ENCODE assay signal across 9 cellular contexts in genomic region chr18:3251963-3252277, GRCh38. TPM values are rescaled to one million over a fixed set of nuclear protein-coding genes. Genes with fewer than 3 reads are reported as not detected.
A peak's percentile ranks its signal among the peaks of the same experiment; 100 is the strongest.
DNase-seq lines count a peak whose midpoint lies in the region; ATAC-seq and TF ChIP-seq lines count a peak whose summit lies in the region.
"Had no signal": no experiment of that assay in that cellular context is flagged by ENCODE, and none has a peak within 500 bp of the region (broad histone marks: within the 10 kb centered on the region; RNA-seq: fewer than 3 reads in every experiment).

No MANE protein-coding gene starts in this region.

- no peak for DNase-seq in activated CD4-positive, alpha-beta T cell treated with anti-CD3 and anti-CD28 coated beads for 36 hours
- DNase-seq in activated CD4-positive, alpha-beta T cell treated with anti-CD3 and anti-CD28 coated beads, Interleukin-2, amount 50 U/mL, for 1 hour, result no peak
- DNase-seq in activated T-helper 1 cell treated with anti-CD3 and anti-CD28 coated beads, Interleukin-12 subunit alpha, Interleukin-12 subunit beta, Interleukin-2, Interleukin-4 antibody, amounts not matched to agents 30 ng/mL and 10 ng/mL and 1 ng/mL, durations not matched to agents 14 hours and 24 hours and 36 hours (ENCODE audit: low spot score), result no peak
- no peak for DNase-seq in stimulated activated naive CD4-positive, alpha-beta T cell (lab: John Stamatoyannopoulos, UW)
- DNase-seq in globus pallidus (ENCODE audit: low spot score) (no peak), vagina (ENCODE audit: extremely low spot score in 2 of 2) (no peak)
- DNase-seq: dorsolateral prefrontal cortex had no signal

- ATAC-seq in activated CD4-positive, alpha-beta T cell treated with anti-CD3 and anti-CD28 coated beads for 36 hours, result no peak
- ATAC-seq in gastroesophageal sphincter, result no peak

- H3K36me3 ChIP-seq in gastroesophageal sphincter, result peaks cover 7 to 47% of the 10 kb centered on the region in 2 donors
- peaks cover 27 to 36% (median 27%) of the 10 kb centered on the region in 3 donors for H3K36me3 ChIP-seq in skeletal muscle tissue (ENCODE audit: control insufficient read depth in 3 of 3, insufficient read depth in 3 of 3, low read length in 3 of 3)
- H3K36me3 ChIP-seq in vagina, result peaks cover 5 to 36% of the 10 kb centered on the region in 2 donors

- H3K9me3 Mint-ChIP-seq in activated CD4-positive, alpha-beta T cell treated with anti-CD3 and anti-CD28 coated beads for 36 hours (ENCODE audit: low read depth), result no peaks in the 10 kb centered on the region
- no peaks in the 10 kb centered on the region for H3K9me3 Mint-ChIP-seq in activated T-helper 1 cell treated with anti-CD3 and anti-CD28 coated beads, Interleukin-12 subunit alpha, Interleukin-12 subunit beta, Interleukin-2, Interleukin-4 antibody, amounts not matched to agents 30 ng/mL and 10 ng/mL and 1 ng/mL, durations not matched to agents 14 hours and 24 hours and 36 hours

- H3K4me3 Mint-ChIP-seq in activated CD4-positive, alpha-beta T cell treated with anti-CD3 and anti-CD28 coated beads for 36 hours, result peak overlapping the region; percentile 26
- H3K4me3 Mint-ChIP-seq in activated T-helper 1 cell treated with anti-CD3 and anti-CD28 coated beads, Interleukin-12 subunit alpha, Interleukin-12 subunit beta, Interleukin-2, Interleukin-4 antibody, amounts not matched to agents 30 ng/mL and 10 ng/mL and 1 ng/mL, durations not matched to agents 14 hours and 24 hours and 36 hours, result no peak overlapping the region

- H3K9ac ChIP-seq in skeletal muscle tissue (ENCODE audit: low read depth in 1 of 3, low read length in 3 of 3), result peak overlapping the region; percentile 68 to 74 (median 73)

- H3K4me1 Mint-ChIP-seq in activated CD4-positive, alpha-beta T cell treated with anti-CD3 and anti-CD28 coated beads for 36 hours, result peaks cover 63% of the 10 kb centered on the region
- H3K4me1 Mint-ChIP-seq in activated T-helper 1 cell treated with anti-CD3 and anti-CD28 coated beads, Interleukin-12 subunit alpha, Interleukin-12 subunit beta, Interleukin-2, Interleukin-4 antibody, amounts not matched to agents 30 ng/mL and 10 ng/mL and 1 ng/mL, durations not matched to agents 14 hours and 24 hours and 36 hours (ENCODE audit: low read depth), result peaks cover 74% of the 10 kb centered on the region

- H3K27me3 ChIP-seq in gastroesophageal sphincter (no peaks in the 10 kb centered on the region), skeletal muscle tissue (ENCODE audit: control insufficient read depth in 3 of 3, insufficient read depth in 3 of 3, low read length in 3 of 3) (no peaks in the 10 kb centered on the region), vagina (no peaks in the 10 kb centered on the region)
- H3K27me3 ChIP-seq: dorsolateral prefrontal cortex had no signal

- intact Hi-C loops in activated CD4-positive, alpha-beta T cell treated with anti-CD3 and anti-CD28 coated beads for 36 hours (cut with DNase I, micrococcal nuclease), result no loop called here
- intact Hi-C loops in activated T-helper 1 cell treated with anti-CD3 and anti-CD28 coated beads, Interleukin-12 subunit alpha, Interleukin-12 subunit beta, Interleukin-2, Interleukin-4 antibody, amounts not matched to agents 30 ng/mL and 10 ng/mL and 1 ng/mL, durations not matched to agents 14 hours and 24 hours and 36 hours (cut with micrococcal nuclease), result no loop called here
- intact Hi-C loops in vagina (cut with DNase I), result no loop called here

- H3K4me1 ChIP-seq in gastroesophageal sphincter (peaks cover 6 to 82% (median 10%) of the 10 kb centered on the region in 3 donors), skeletal muscle tissue (ENCODE audit: control insufficient read depth in 3 of 3, insufficient read depth in 3 of 3, low read length in 3 of 3) (peaks cover 6 to 56% (median 27%) of the 10 kb centered on the region in 3 donors), vagina (peaks cover 34% of the 10 kb centered on the region)

- peaks cover 72% of the 10 kb centered on the region for H3K36me3 Mint-ChIP-seq in activated CD4-positive, alpha-beta T cell treated with anti-CD3 and anti-CD28 coated beads for 36 hours (ENCODE audit: low read depth)
- peaks cover 47% of the 10 kb centered on the region for H3K36me3 Mint-ChIP-seq in activated T-helper 1 cell treated with anti-CD3 and anti-CD28 coated beads, Interleukin-12 subunit alpha, Interleukin-12 subunit beta, Interleukin-2, Interleukin-4 antibody, amounts not matched to agents 30 ng/mL and 10 ng/mL and 1 ng/mL, durations not matched to agents 14 hours and 24 hours and 36 hours (ENCODE audit: low read depth)

- peak overlapping the region; percentile 49 for H3K27ac Mint-ChIP-seq in activated CD4-positive, alpha-beta T cell treated with anti-CD3 and anti-CD28 coated beads for 36 hours
- peak overlapping the region; percentile 58 for H3K27ac Mint-ChIP-seq in activated T-helper 1 cell treated with anti-CD3 and anti-CD28 coated beads, Interleukin-12 subunit alpha, Interleukin-12 subunit beta, Interleukin-2, Interleukin-4 antibody, amounts not matched to agents 30 ng/mL and 10 ng/mL and 1 ng/mL, durations not matched to agents 14 hours and 24 hours and 36 hours

- WGBS in gastroesophageal sphincter (ENCODE audit: low coverage in 1 of 2), 2 donors, result 16 to 29% methylated on average over 3 of the region's 3 CpGs

- TF ChIP-seq CTCF in gastroesophageal sphincter (IDR thresholded peaks at IDR 0.05) (no peak), vagina (IDR thresholded peaks at IDR 0.05) (no peak)

- CTCF ChIA-PET in activated CD4-positive, alpha-beta T cell treated with anti-CD3 and anti-CD28 coated beads for 36 hours (lab: Charles Lee), result interaction anchor here (1.2 to 3.0 kb wide), 4 partner anchors 9 to 415 kb away, joined by 3 to 22 read pairs (median 7); partner anchors contain the start of gene MYL12B

- H3K9me3 ChIP-seq in gastroesophageal sphincter (no peaks in the 10 kb centered on the region), skeletal muscle tissue (ENCODE audit: control insufficient read depth in 3 of 3, low read length in 3 of 3) (no peaks in the 10 kb centered on the region), vagina (no peaks in the 10 kb centered on the region)

- no peak overlapping the region for H3K4me3 ChIP-seq in gastroesophageal sphincter
- peak overlapping the region; percentile 57 to 70 (median 66) for H3K4me3 ChIP-seq in skeletal muscle tissue (ENCODE audit: low read length in 3 of 3)
- no peak overlapping the region for H3K4me3 ChIP-seq in vagina
- H3K4me3 ChIP-seq: dorsolateral prefrontal cortex had no signal

- H3K27ac ChIP-seq in gastroesophageal sphincter (peak overlapping the region; percentile 72 to 100 (median 98)), skeletal muscle tissue (ENCODE audit: low read depth, low read length) (peak overlapping the region; percentile 99), vagina (no peak overlapping the region)

- no peaks in the 10 kb centered on the region for H3K27me3 Mint-ChIP-seq in activated CD4-positive, alpha-beta T cell treated with anti-CD3 and anti-CD28 coated beads for 36 hours
- peaks cover 2% of the 10 kb centered on the region for H3K27me3 Mint-ChIP-seq in activated T-helper 1 cell treated with anti-CD3 and anti-CD28 coated beads, Interleukin-12 subunit alpha, Interleukin-12 subunit beta, Interleukin-2, Interleukin-4 antibody, amounts not matched to agents 30 ng/mL and 10 ng/mL and 1 ng/mL, durations not matched to agents 14 hours and 24 hours and 36 hours (ENCODE audit: insufficient read depth)

- POLR2A ChIA-PET in activated CD4-positive, alpha-beta T cell treated with anti-CD3 and anti-CD28 coated beads for 36 hours (lab: Charles Lee), result interaction anchor here (1.6 kb wide), 1 partner anchor 9 kb away, joined by 8 read pairs; the partner anchor contains the start of gene MYL12B

- no peak for TF ChIP-seq POLR2A in gastroesophageal sphincter (IDR thresholded peaks at IDR 0.05)
- no peak for TF ChIP-seq POLR2A in vagina (IDR thresholded peaks at IDR 0.05)

- TF ChIP-seq EP300 in gastroesophageal sphincter (IDR thresholded peaks at IDR 0.05), result no peak

RNA-seq across cellular contexts. Expression of gene MYL12A, which starts 4.3 kb away (rescaled TPM):
- 100 to 1,000 TPM; 451 to 485 TPM for total RNA-seq in activated CD4-positive, alpha-beta T cell treated with anti-CD3 and anti-CD28 coated beads for 36 hours
- total RNA-seq in activated T-helper 1 cell treated with anti-CD3 and anti-CD28 coated beads, Interleukin-12 subunit alpha, Interleukin-12 subunit beta, Interleukin-2, Interleukin-4 antibody, amounts not matched to agents 30 ng/mL and 10 ng/mL and 1 ng/mL, durations not matched to agents 14 hours and 24 hours and 36 hours, result 330 and 334 TPM in 2 replicates
- total RNA-seq in gastroesophageal sphincter, result 100 to 1,000 TPM; 193 to 582 (median 307) TPM
- total RNA-seq in skeletal muscle tissue, result 694 TPM
- total RNA-seq in vagina, result 193 TPM

RNA-seq across cellular contexts. Expression of gene MYL12B, which starts 10.0 kb away (rescaled TPM):
- 100 to 1,000 TPM; 282 to 301 TPM for total RNA-seq in activated CD4-positive, alpha-beta T cell treated with anti-CD3 and anti-CD28 coated beads for 36 hours
- 234 and 235 TPM in 2 replicates for total RNA-seq in activated T-helper 1 cell treated with anti-CD3 and anti-CD28 coated beads, Interleukin-12 subunit alpha, Interleukin-12 subunit beta, Interleukin-2, Interleukin-4 antibody, amounts not matched to agents 30 ng/mL and 10 ng/mL and 1 ng/mL, durations not matched to agents 14 hours and 24 hours and 36 hours
- total RNA-seq in gastroesophageal sphincter (100 to 1,000 TPM; 148 to 354 (median 233) TPM), skeletal muscle tissue (178 TPM), vagina (214 TPM)

RNA-seq across cellular contexts. Expression of gene MYOM1, which starts 32.2 kb away (rescaled TPM):
- total RNA-seq in activated CD4-positive, alpha-beta T cell treated with anti-CD3 and anti-CD28 coated beads for 36 hours, result under 1 TPM; 0.89 to 0.95 TPM
- total RNA-seq in activated T-helper 1 cell treated with anti-CD3 and anti-CD28 coated beads, Interleukin-12 subunit alpha, Interleukin-12 subunit beta, Interleukin-2, Interleukin-4 antibody, amounts not matched to agents 30 ng/mL and 10 ng/mL and 1 ng/mL, durations not matched to agents 14 hours and 24 hours and 36 hours, result 0.22 and 1.4 TPM in 2 replicates
- total RNA-seq in gastroesophageal sphincter (10 to 100 TPM; 14.8 to 37.6 (median 24.6) TPM), skeletal muscle tissue (661 TPM), vagina (1.2 TPM)

Comparison
In these comparisons a context has a peak if more than half of its experiments do, and no peak if none do; other contexts are left out.
1. H3K4me3 ChIP-seq: peak in skeletal muscle tissue (3 of 3); none in gastroesophageal sphincter (0 of 2) and vagina (0 of 2).
2. RNA of gene MYOM1, which starts 32.2 kb away (total RNA-seq): 661 TPM in skeletal muscle tissue (single experiment); 14.8 to 37.6 TPM in gastroesophageal sphincter, 0.22 to 1.4 TPM in activated T-helper 1 cell treated with anti-CD3 and anti-CD28 coated beads, Interleukin-12 subunit alpha, Interleukin-12 subunit beta, Interleukin-2, Interleukin-4 antibody, amounts not matched to agents 30 ng/mL and 10 ng/mL and 1 ng/mL, durations not matched to agents 14 hours and 24 hours and 36 hours, 1.2 TPM in vagina (single experiment) and 0.89 to 0.95 TPM in activated CD4-positive, alpha-beta T cell treated with anti-CD3 and anti-CD28 coated beads for 36 hours; every median in the first group is over 10 times any median in the second.